Comparison of ENCODE assay signal across 20 cellular contexts in the genomic region with DNA sequence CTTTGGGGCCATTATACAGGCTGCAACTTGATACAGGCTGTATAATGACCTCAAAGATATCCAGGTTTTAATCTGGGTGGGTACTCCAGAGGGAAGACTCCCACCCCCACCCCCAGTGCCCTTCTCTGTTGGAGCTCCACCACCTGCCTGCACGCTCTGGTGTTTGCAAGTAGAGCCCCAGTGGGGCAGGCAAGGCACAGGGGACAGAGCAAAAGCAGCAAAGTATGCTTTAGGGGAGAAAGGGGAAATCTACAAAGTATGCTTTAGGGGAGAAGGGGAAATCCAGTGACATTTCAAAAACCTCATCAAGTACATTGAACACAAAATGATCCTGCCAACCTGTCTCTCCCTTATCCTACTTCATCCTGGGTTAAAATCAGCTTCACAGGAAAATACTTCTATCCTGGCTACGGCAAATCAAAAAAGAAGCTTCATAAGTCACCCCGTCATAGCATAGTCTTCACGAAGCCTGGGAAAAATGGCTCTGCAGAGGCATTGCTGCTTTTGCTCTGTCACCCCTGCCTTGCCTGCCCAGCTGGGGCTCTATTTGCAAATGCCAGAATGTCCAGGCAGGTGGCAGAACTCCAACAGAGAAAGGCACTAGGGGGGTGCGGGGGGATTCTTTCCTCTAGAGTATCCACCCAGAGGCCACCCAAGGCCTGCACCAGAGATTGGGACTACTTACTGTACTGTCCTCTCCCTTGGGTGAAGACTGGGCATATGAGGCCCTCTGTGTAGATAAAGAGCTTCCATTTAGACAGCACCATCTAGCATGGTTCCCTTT.
A peak's percentile ranks its signal among the peaks of the same experiment; 100 is the strongest.
DNase-seq lines count a peak whose midpoint lies in the region; ATAC-seq and TF ChIP-seq lines count a peak whose summit lies in the region.
"Had no signal": no experiment of that assay in that cellular context is flagged by ENCODE, and none has a peak within 500 bp of the region (broad histone marks: within the 10 kb centered on the region; RNA-seq: fewer than 3 reads in every experiment).

No MANE protein-coding gene starts in this region.

- no peak for ATAC-seq in activated CD8-positive, alpha-beta T cell treated with anti-CD3 and anti-CD28 coated beads, Interleukin-2, amount 10 ng/mL, durations not matched to agents 7 days and 5 days
- ATAC-seq in stimulated activated naive B cell treated with anti-CD40 and anti-IgM and Interleukin-4, amounts not matched to agents 10 μg/mL and 1 μg/mL and 100 μg/mL, for 72 hours (replicated peaks), result peak; percentile 76 to 81
- no peak for ATAC-seq in upper lobe of right lung
- no peak for ATAC-seq in HG03175 (IDR thresholded peaks at IDR 0.05; ENCODE audit: unreplicated experiment)
- no peak for ATAC-seq in PC-3

- in situ Hi-C loops in GM13977 (cut with MboI; ENCODE audit: low pct_unique_long_range_greater_than_20kb, low sequenced_read_pairs, unreplicated experiment), result no loop called here

- H3K27me3 Mint-ChIP-seq in activated CD8-positive, alpha-beta T cell treated with anti-CD3 and anti-CD28 coated beads, Interleukin-2, amount 10 ng/mL, durations not matched to agents 7 days and 5 days (ENCODE audit: low read depth), result peaks cover 6% of the 10 kb centered on the region
- peaks cover 0 to 11% of the 10 kb centered on the region in 2 donors for H3K27me3 Mint-ChIP-seq in stimulated activated naive B cell treated with anti-CD40 and anti-IgM and Interleukin-4, amounts not matched to agents 10 μg/mL and 1 μg/mL and 100 μg/mL, for 72 hours

- no peak for TF ChIP-seq CTCF in GM13977 (IDR thresholded peaks at IDR 0.05; ENCODE audit: extremely low read depth, insufficient read depth, missing control alignments)
- no peak for TF ChIP-seq CTCF in HEK293 (tag by site-specific recombination; IDR thresholded peaks at IDR 0.05)
- no peak for TF ChIP-seq CTCF in upper lobe of right lung (IDR thresholded peaks at IDR 0.05)
- TF ChIP-seq CTCF in PC-3 (conservative IDR thresholded peaks at IDR 0.05; ENCODE audit: low read depth, low read length), result no peak

- H3K79me2 ChIP-seq in PC-3 (ENCODE audit: low read length), result no peaks in the 10 kb centered on the region

- DNase-seq in GM13977 (ENCODE audit: low spot score) (peak; percentile 26), upper lobe of right lung (no peak), PC-3 (no peak)
- peak; percentile 16 for DNase-seq in activated CD8-positive, alpha-beta T cell treated with anti-CD3 and anti-CD28 coated beads, Interleukin-2, amount 10 ng/mL, durations not matched to agents 7 days and 5 days
- peak; percentile 19 for DNase-seq in stimulated activated naive B cell treated with anti-CD40 and anti-IgM and Interleukin-4, amounts not matched to agents 10 μg/mL and 1 μg/mL and 100 μg/mL, for 72 hours
- DNase-seq: BE2C; DMS79 treated with DMSO at 0.1 percent for 48 hours; H7; HFFc6; MG63; NCI-H1417; NCI-H1930; NCI-H2171; NCI-H345; NCI-H524; NCI-H774; NK-92 treated with Interleukin-12 subunit alpha and Interleukin-12 subunit beta, amount 100 ng/mL, for 24 hours; SJCRH30 had no signal

- intact Hi-C loops in upper lobe of right lung (cut with DNase I) (no loop called here), PC-3 (cut with micrococcal nuclease) (no loop called here)

- no peaks in the 10 kb centered on the region for H3F3A ChIP-seq in PC-3 (ENCODE audit: low read length, unreplicated experiment)

- H3K27ac Mint-ChIP-seq in activated CD8-positive, alpha-beta T cell treated with anti-CD3 and anti-CD28 coated beads, Interleukin-2, amount 10 ng/mL, durations not matched to agents 7 days and 5 days, result no peak overlapping the region
- H3K27ac Mint-ChIP-seq in stimulated activated naive B cell treated with anti-CD40 and anti-IgM and Interleukin-4, amounts not matched to agents 10 μg/mL and 1 μg/mL and 100 μg/mL, for 72 hours, result peak overlapping the region; percentile 25
- H3K27ac Mint-ChIP-seq: HFFc6 had no signal

- no peak overlapping the region for H3K27ac ChIP-seq in HEK293 (ENCODE audit: extremely low read depth, low read depth, low read length)
- no peak overlapping the region for H3K27ac ChIP-seq in upper lobe of right lung
- no peak overlapping the region for H3K27ac ChIP-seq in PC-3 (ENCODE audit: low read length)
- H3K27ac ChIP-seq: SJCRH30 had no signal

- no peaks in the 10 kb centered on the region for H3K36me3 Mint-ChIP-seq in activated CD8-positive, alpha-beta T cell treated with anti-CD3 and anti-CD28 coated beads, Interleukin-2, amount 10 ng/mL, durations not matched to agents 7 days and 5 days (ENCODE audit: low read depth)
- peaks cover 0 to 2% of the 10 kb centered on the region in 2 donors for H3K36me3 Mint-ChIP-seq in stimulated activated naive B cell treated with anti-CD40 and anti-IgM and Interleukin-4, amounts not matched to agents 10 μg/mL and 1 μg/mL and 100 μg/mL, for 72 hours

- no TSS peak for BruUV-seq in PC-3 (replicated peaks; lab: Mats Ljungman, UMichigan)

- H2AFZ ChIP-seq in PC-3 (ENCODE audit: low read length), result no peak overlapping the region

- H3K9me3 ChIP-seq in HEK293 (ENCODE audit: control insufficient read depth, insufficient read depth, low read depth, low read length) (no peaks in the 10 kb centered on the region), upper lobe of right lung (no peaks in the 10 kb centered on the region), PC-3 (ENCODE audit: low read length) (no peaks in the 10 kb centered on the region)
- H3K9me3 ChIP-seq: BE2C, MG63, SJCRH30 had no signal

- H3K27me3 ChIP-seq in upper lobe of right lung (no peaks in the 10 kb centered on the region), PC-3 (ENCODE audit: low read length) (no peaks in the 10 kb centered on the region)
- H3K27me3 ChIP-seq: BE2C, MG63, SJCRH30 had no signal

- H4K20me1 ChIP-seq in PC-3 (ENCODE audit: low read length), result no peaks in the 10 kb centered on the region

- no peak overlapping the region for H3K9ac ChIP-seq in PC-3 (ENCODE audit: low read length)

- no peak overlapping the region for H3K4me3 Mint-ChIP-seq in activated CD8-positive, alpha-beta T cell treated with anti-CD3 and anti-CD28 coated beads, Interleukin-2, amount 10 ng/mL, durations not matched to agents 7 days and 5 days
- peak overlapping the region in 1 of 2 donors; percentile 1 for H3K4me3 Mint-ChIP-seq in stimulated activated naive B cell treated with anti-CD40 and anti-IgM and Interleukin-4, amounts not matched to agents 10 μg/mL and 1 μg/mL and 100 μg/mL, for 72 hours
- H3K4me3 Mint-ChIP-seq: HFFc6 had no signal

- H3K36me3 ChIP-seq in HEK293 (ENCODE audit: control insufficient read depth in 2 of 2, insufficient read depth in 1 of 2, low read length in 2 of 2) (no peaks in the 10 kb centered on the region), upper lobe of right lung (no peaks in the 10 kb centered on the region), PC-3 (ENCODE audit: low read depth, low read length) (no peaks in the 10 kb centered on the region)
- H3K36me3 ChIP-seq: BE2C, MG63, SJCRH30 had no signal

- CTCF ChIA-PET in HEK293 (lab: Yijun Ruan, JAX), result interaction anchor here (2.5 kb wide), 1 partner anchor 18 kb away, joined by 9 read pairs; no protein-coding TSS in a partner anchor
- CTCF ChIA-PET in activated CD8-positive, alpha-beta T cell treated with anti-CD3 and anti-CD28 coated beads, Interleukin-2, amount 10 ng/mL, durations not matched to agents 7 days and 5 days (lab: Charles Lee), result interaction anchor here (1.5 kb wide), 1 partner anchor 105 kb away, joined by 5 read pairs; no protein-coding TSS in a partner anchor
- CTCF ChIA-PET in PC-3 (lab: Charles Lee), result interaction anchor here (0.6 kb wide), 1 partner anchor 1553 kb away, joined by 3 read pairs; no protein-coding TSS in a partner anchor

- H3K4me1 ChIP-seq in HEK293 (ENCODE audit: control insufficient read depth, insufficient read depth, low read length) (no peaks in the 10 kb centered on the region), upper lobe of right lung (peaks cover 3% of the 10 kb centered on the region), PC-3 (ENCODE audit: insufficient read depth, low read length) (no peaks in the 10 kb centered on the region)
- H3K4me1 ChIP-seq: BE2C, SJCRH30 had no signal

- no peaks in the 10 kb centered on the region for H3K9me3 Mint-ChIP-seq in activated CD8-positive, alpha-beta T cell treated with anti-CD3 and anti-CD28 coated beads, Interleukin-2, amount 10 ng/mL, durations not matched to agents 7 days and 5 days (ENCODE audit: insufficient read depth)
- peaks cover 0 to 3% of the 10 kb centered on the region in 2 donors for H3K9me3 Mint-ChIP-seq in stimulated activated naive B cell treated with anti-CD40 and anti-IgM and Interleukin-4, amounts not matched to agents 10 μg/mL and 1 μg/mL and 100 μg/mL, for 72 hours
- H3K9me3 Mint-ChIP-seq: HFFc6 had no signal

- POLR2A ChIA-PET in HEK293 (lab: Yijun Ruan, JAX) (no interaction called here), PC-3 (lab: Charles Lee; ENCODE audit: unreplicated experiment) (no interaction called here)
- POLR2A ChIA-PET in activated CD8-positive, alpha-beta T cell treated with anti-CD3 and anti-CD28 coated beads, Interleukin-2, amount 10 ng/mL, durations not matched to agents 7 days and 5 days (lab: Charles Lee), result no interaction called here

- H3K4me3 ChIP-seq in HEK293 (ENCODE audit: low read depth, low read length) (no peak overlapping the region), upper lobe of right lung (no peak overlapping the region), PC-3 (ENCODE audit: low read length) (no peak overlapping the region)
- H3K4me3 ChIP-seq: MG63, SJCRH30 had no signal

- no peak overlapping the region for H3K4me2 ChIP-seq in PC-3 (ENCODE audit: low read length)

- H3K9me2 ChIP-seq in PC-3 (replicated peaks; ENCODE audit: low read length), result no peaks in the 10 kb centered on the region

- peaks cover 11% of the 10 kb centered on the region for H3K4me1 Mint-ChIP-seq in activated CD8-positive, alpha-beta T cell treated with anti-CD3 and anti-CD28 coated beads, Interleukin-2, amount 10 ng/mL, durations not matched to agents 7 days and 5 days (ENCODE audit: low read depth)
- peaks cover 22 to 50% of the 10 kb centered on the region in 2 donors for H3K4me1 Mint-ChIP-seq in stimulated activated naive B cell treated with anti-CD40 and anti-IgM and Interleukin-4, amounts not matched to agents 10 μg/mL and 1 μg/mL and 100 μg/mL, for 72 hours

TF ChIP-seq in HEK293, 187 proteins besides CTCF, POLR2A, EP300 and RAD21 (continues in another document):
- TF ChIP-seq, protein P1, sequence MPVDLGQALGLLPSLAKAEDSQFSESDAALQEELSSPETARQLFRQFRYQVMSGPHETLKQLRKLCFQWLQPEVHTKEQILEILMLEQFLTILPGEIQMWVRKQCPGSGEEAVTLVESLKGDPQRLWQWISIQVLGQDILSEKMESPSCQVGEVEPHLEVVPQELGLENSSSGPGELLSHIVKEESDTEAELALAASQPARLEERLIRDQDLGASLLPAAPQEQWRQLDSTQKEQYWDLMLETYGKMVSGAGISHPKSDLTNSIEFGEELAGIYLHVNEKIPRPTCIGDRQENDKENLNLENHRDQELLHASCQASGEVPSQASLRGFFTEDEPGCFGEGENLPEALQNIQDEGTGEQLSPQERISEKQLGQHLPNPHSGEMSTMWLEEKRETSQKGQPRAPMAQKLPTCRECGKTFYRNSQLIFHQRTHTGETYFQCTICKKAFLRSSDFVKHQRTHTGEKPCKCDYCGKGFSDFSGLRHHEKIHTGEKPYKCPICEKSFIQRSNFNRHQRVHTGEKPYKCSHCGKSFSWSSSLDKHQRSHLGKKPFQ (tag by site-specific recombination; IDR thresholded peaks at IDR 0.05), result no peak

Comparison
In these comparisons a context has a peak if more than half of its experiments do, and no peak if none do; other contexts are left out.
1. DNase-seq: peak in GM13977 (single experiment), activated CD8-positive, alpha-beta T cell treated with anti-CD3 and anti-CD28 coated beads, Interleukin-2, amount 10 ng/mL, durations not matched to agents 7 days and 5 days (single experiment) and stimulated activated naive B cell treated with anti-CD40 and anti-IgM and Interleukin-4, amounts not matched to agents 10 μg/mL and 1 μg/mL and 100 μg/mL, for 72 hours (single experiment); none in upper lobe of right lung (single experiment) and PC-3 (single experiment).
2. ATAC-seq: peak in stimulated activated naive B cell treated with anti-CD40 and anti-IgM and Interleukin-4, amounts not matched to agents 10 μg/mL and 1 μg/mL and 100 μg/mL, for 72 hours (2 of 2); none in activated CD8-positive, alpha-beta T cell treated with anti-CD3 and anti-CD28 coated beads, Interleukin-2, amount 10 ng/mL, durations not matched to agents 7 days and 5 days (single experiment), upper lobe of right lung (single experiment), HG03175 (single experiment) and PC-3 (single experiment).